ENCODE assay signal across 11 cellular contexts in genomic region chr19:37980419-37980975, GRCh38.
A peak's percentile ranks its signal among the peaks of the same experiment; 100 is the strongest.
DNase-seq lines count a peak whose midpoint lies in the region; ATAC-seq and TF ChIP-seq lines count a peak whose summit lies in the region.
"Had no signal": no experiment of that assay in that cellular context is flagged by ENCODE, and none has a peak within 500 bp of the region (broad histone marks: within the 10 kb centered on the region; RNA-seq: fewer than 3 reads in every experiment).

No MANE protein-coding gene starts in this region.

- H3K27me3 Mint-ChIP-seq in MCF 10A (ENCODE audit: insufficient read depth, unreplicated experiment) = no peaks in the 10 kb centered on the region
- H3K27me3 Mint-ChIP-seq in CD8-positive, alpha-beta memory T cell = no peaks in the 10 kb centered on the region

- no peaks in the 10 kb centered on the region; a peak in 1 of 3 replicates for H3K36me3 ChIP-seq in HEK293 (ENCODE audit: control insufficient read depth in 2 of 2, insufficient read depth in 1 of 2, low read length in 2 of 2)
- no peaks in the 10 kb centered on the region for H3K36me3 ChIP-seq in thyroid gland
- no peaks in the 10 kb centered on the region for H3K36me3 ChIP-seq in CD8-positive, alpha-beta memory T cell (ENCODE audit: insufficient read depth, low read length)
- H3K36me3 ChIP-seq: neutrophil, thoracic aorta had no signal

- no peak for TF ChIP-seq POLR2A in thyroid gland (IDR thresholded peaks at IDR 0.05)

- CTCF ChIA-PET in HEK293 (lab: Yijun Ruan, JAX) = no interaction called here
- CTCF ChIA-PET in MCF 10A (lab: Yijun Ruan, JAX) = interaction anchor here (0.5 to 1.5 kb wide), 2 partner anchors 13 to 78 kb away, joined by 4 to 9 read pairs; no protein-coding TSS in a partner anchor
- CTCF ChIA-PET in CD8-positive, alpha-beta memory T cell (lab: Charles Lee) = no interaction called here

- no peak for ATAC-seq in GM19395 (IDR thresholded peaks at IDR 0.05; ENCODE audit: unreplicated experiment)

- TF ChIP-seq CTCF in HEK293 (tag by site-specific recombination; IDR thresholded peaks at IDR 0.05) (no peak), MCF 10A (IDR thresholded peaks at IDR 0.05; ENCODE audit: unreplicated experiment) (no peak), thyroid gland (IDR thresholded peaks at IDR 0.05) (no peak)

- peak overlapping the region; percentile 97 for H3K27ac Mint-ChIP-seq in MCF 10A (ENCODE audit: low read depth, unreplicated experiment)
- H3K27ac Mint-ChIP-seq in CD8-positive, alpha-beta memory T cell = peak overlapping the region in 1 of 8 donors; percentile 45

- H3K9me3 ChIP-seq in HEK293 (ENCODE audit: control insufficient read depth, insufficient read depth, low read depth, low read length) (no peaks in the 10 kb centered on the region), thyroid gland (no peaks in the 10 kb centered on the region)
- no peaks in the 10 kb centered on the region for H3K9me3 ChIP-seq in CD8-positive, alpha-beta memory T cell (ENCODE audit: low read length)
- H3K9me3 ChIP-seq: neutrophil, thoracic aorta had no signal

- no peak overlapping the region for H3K4me3 Mint-ChIP-seq in MCF 10A (ENCODE audit: unreplicated experiment)
- H3K4me3 Mint-ChIP-seq in CD8-positive, alpha-beta memory T cell = no peak overlapping the region

- BruUV-seq in MCF 10A (replicated peaks; lab: Mats Ljungman, UMichigan) = no TSS peak

- no peak for DNase-seq in MCF 10A (ENCODE audit: unreplicated experiment)
- peak; percentile 65 for DNase-seq in mesenteric fat pad (ENCODE audit: low spot score)
- DNase-seq in thyroid gland = peak; percentile 94
- no peak for DNase-seq in NCI-H1105 (lab: John Stamatoyannopoulos, UW)
- DNase-seq in CD8-positive, alpha-beta memory T cell = no peak
- DNase-seq: NCI-H1930; stimulated activated CD4-positive, alpha-beta T cell treated with anti-CD3 and anti-CD28 coated beads, Interleukin-4, amount 100 ng/mL, for 4 hours had no signal

- WGBS in thyroid gland, 2 donors = 18 to 23% methylated on average over 10 of the region's 10 CpGs

- H3K36me3 Mint-ChIP-seq in MCF 10A (ENCODE audit: insufficient read depth, unreplicated experiment) = no peaks in the 10 kb centered on the region
- peaks cover 0 to 2% (median 0%) of the 10 kb centered on the region in 3 donors for H3K36me3 Mint-ChIP-seq in CD8-positive, alpha-beta memory T cell

- H3K27me3 ChIP-seq in thyroid gland = no peaks in the 10 kb centered on the region
- no peaks in the 10 kb centered on the region for H3K27me3 ChIP-seq in CD8-positive, alpha-beta memory T cell (ENCODE audit: insufficient read depth, low read length, poor library complexity, severe bottlenecking)
- H3K27me3 ChIP-seq: neutrophil had no signal

- peaks cover 20% of the 10 kb centered on the region for H3K4me1 Mint-ChIP-seq in MCF 10A (ENCODE audit: insufficient read depth, unreplicated experiment)
- peaks cover 8 to 19% (median 15%) of the 10 kb centered on the region in 3 donors for H3K4me1 Mint-ChIP-seq in CD8-positive, alpha-beta memory T cell

- POLR2A ChIA-PET in HEK293 (lab: Yijun Ruan, JAX) = no interaction called here
- POLR2A ChIA-PET in MCF 10A (lab: Yijun Ruan, JAX) = interaction anchor here (0.6 to 2.0 kb wide), 4 partner anchors 9 to 244 kb away, joined by 3 to 5 read pairs (median 4); no protein-coding TSS in a partner anchor
- POLR2A ChIA-PET in CD8-positive, alpha-beta memory T cell (lab: Charles Lee) = no interaction called here

- intact Hi-C loops in MCF 10A (cut with micrococcal nuclease) = no loop called here
- intact Hi-C loops in thyroid gland (cut with DNase I) = loop anchor here (10.0 kb wide), 1 partner anchor 84 kb away; no protein-coding TSS in a partner anchor

- H3K9me3 Mint-ChIP-seq in MCF 10A (ENCODE audit: unreplicated experiment) = no peaks in the 10 kb centered on the region
- H3K9me3 Mint-ChIP-seq in CD8-positive, alpha-beta memory T cell = no peaks in the 10 kb centered on the region

- H3K4me1 ChIP-seq in HEK293 (ENCODE audit: control insufficient read depth, insufficient read depth, low read length) (peaks cover 12% of the 10 kb centered on the region), thyroid gland (peaks cover 57 to 61% of the 10 kb centered on the region in 2 donors)
- no peaks in the 10 kb centered on the region for H3K4me1 ChIP-seq in CD8-positive, alpha-beta memory T cell (ENCODE audit: insufficient read depth, low read length)

- H3K27ac ChIP-seq in HEK293 (ENCODE audit: extremely low read depth, low read depth, low read length) (peak overlapping the region; percentile 73), thyroid gland (peak overlapping the region; percentile 82 to 89 (median 83))
- H3K27ac ChIP-seq in CD8-positive, alpha-beta memory T cell (ENCODE audit: low read depth, low read length) = no peak overlapping the region
- H3K27ac ChIP-seq: neutrophil had no signal

- no peak overlapping the region for H3K4me3 ChIP-seq in HEK293 (ENCODE audit: low read depth, low read length)
- no peak overlapping the region for H3K4me3 ChIP-seq in thyroid gland (replicated peaks in 1 of 3)
- no peak overlapping the region for H3K4me3 ChIP-seq in CD8-positive, alpha-beta memory T cell (ENCODE audit: low read length)
- H3K4me3 ChIP-seq: thoracic aorta had no signal

TF ChIP-seq in HEK293, 187 proteins besides CTCF, POLR2A, EP300 and RAD21:
- TF ChIP-seq PATZ1 (tag by site-specific recombination; IDR thresholded peaks at IDR 0.05) = no peak
- no peak for TF ChIP-seq GLI4 (tag by site-specific recombination; IDR thresholded peaks at IDR 0.05)
- no peak for TF ChIP-seq ZNF121 (tag by site-specific recombination; IDR thresholded peaks at IDR 0.05)
- no peak for TF ChIP-seq ZNF791 (tag by site-specific recombination; IDR thresholded peaks at IDR 0.05)
- no peak for TF ChIP-seq ZNF510 (tag by site-specific recombination; IDR thresholded peaks at IDR 0.05; ENCODE audit: insufficient replicate concordance)
- no peak for TF ChIP-seq HOXD13 (CRISPR knock-in tag; IDR thresholded peaks at IDR 0.05; ENCODE audit: borderline replicate concordance)
- TF ChIP-seq KLF10 (tag by site-specific recombination; IDR thresholded peaks at IDR 0.05) = no peak
- TF ChIP-seq ZNF416 (tag by site-specific recombination; IDR thresholded peaks at IDR 0.05) = no peak
- TF ChIP-seq KLF8 (tag by site-specific recombination; IDR thresholded peaks at IDR 0.05) = no peak
- TF ChIP-seq ZNF670 (tag by site-specific recombination; IDR thresholded peaks at IDR 0.05; ENCODE audit: low read depth) = no peak
- TF ChIP-seq AEBP2 (tag by site-specific recombination; IDR thresholded peaks at IDR 0.05; ENCODE audit: borderline replicate concordance) = no peak
- TF ChIP-seq ZBTB17 (tag by site-specific recombination; IDR thresholded peaks at IDR 0.05) = no peak
- TF ChIP-seq ZNF837 (tag by site-specific recombination; IDR thresholded peaks at IDR 0.05) = no peak
- no peak for TF ChIP-seq SCRT2 (tag by site-specific recombination; IDR thresholded peaks at IDR 0.05)
- TF ChIP-seq HOXA7 (CRISPR knock-in tag; IDR thresholded peaks at IDR 0.05; ENCODE audit: borderline replicate concordance) = no peak
- TF ChIP-seq ZNF610 (tag by site-specific recombination; IDR thresholded peaks at IDR 0.05; ENCODE audit: borderline replicate concordance) = no peak
- no peak for TF ChIP-seq RBAK (tag by site-specific recombination; IDR thresholded peaks at IDR 0.05)
- no peak for TF ChIP-seq KLF17 (tag by site-specific recombination; IDR thresholded peaks at IDR 0.05)
TF ChIP-seq in HEK293: peak in this region for 0.

Comparison
In these comparisons a context has a peak if more than half of its experiments do, and no peak if none do; other contexts are left out.
1. DNase-seq: peak in mesenteric fat pad (single experiment) and thyroid gland (2 of 2); none in MCF 10A (single experiment), NCI-H1105 (single experiment) and CD8-positive, alpha-beta memory T cell (0 of 5).